In genomic region chr17:2397247-2398171, GRCh38 we compare ENCODE assay signal across 9 cellular contexts. TPM values are rescaled to one million over a fixed set of nuclear protein-coding genes. Genes with fewer than 3 reads are reported as not detected.
DNase-seq lines count a peak whose midpoint lies in the region; ATAC-seq and TF ChIP-seq lines count a peak whose summit lies in the region.
"Had no signal": no experiment of that assay in that cellular context is flagged by ENCODE, and none has a peak within 500 bp of the region (broad histone marks: within the 10 kb centered on the region; RNA-seq: fewer than 3 reads in every experiment).

No MANE protein-coding gene starts in this region.

- intact Hi-C loops in testis (cut with DNase I; ENCODE audit: low total_unique reads): no loop called here

- peak overlapping the region; percentile 65 for H3K4me3 Mint-ChIP-seq in T-helper 2 cell treated with Interferon-gamma antibody and Interleukin-4, amounts not matched to agents 5 μg/mL and 100 μg/mL, for 36 hours

- peaks cover 42% of the 10 kb centered on the region for H3K4me1 Mint-ChIP-seq in T-helper 2 cell treated with Interferon-gamma antibody and Interleukin-4, amounts not matched to agents 5 μg/mL and 100 μg/mL, for 36 hours (ENCODE audit: low read depth)

- no peak for TF ChIP-seq POLR2A in testis (IDR thresholded peaks at IDR 0.05)

- H3K9me3 ChIP-seq in testis: no peaks in the 10 kb centered on the region

- ATAC-seq in left lobe of liver (no peak), HG03039 (IDR thresholded peaks at IDR 0.05; ENCODE audit: unreplicated experiment) (no peak)

- H3K27ac Mint-ChIP-seq in T-helper 2 cell treated with Interferon-gamma antibody and Interleukin-4, amounts not matched to agents 5 μg/mL and 100 μg/mL, for 36 hours: peak overlapping the region; percentile 83

- no peaks in the 10 kb centered on the region for H3K36me3 Mint-ChIP-seq in T-helper 2 cell treated with Interferon-gamma antibody and Interleukin-4, amounts not matched to agents 5 μg/mL and 100 μg/mL, for 36 hours (ENCODE audit: low read depth)

- H3K27me3 Mint-ChIP-seq in T-helper 2 cell treated with Interferon-gamma antibody and Interleukin-4, amounts not matched to agents 5 μg/mL and 100 μg/mL, for 36 hours (ENCODE audit: low read depth): no peaks in the 10 kb centered on the region

- no peak overlapping the region for H3K4me3 ChIP-seq in testis

- DNase-seq in T-helper 2 cell treated with Interferon-gamma antibody and Interleukin-4, amounts not matched to agents 5 μg/mL and 100 μg/mL, for 36 hours (ENCODE audit: low spot score): no peak
- DNase-seq in T-helper 2 cell (no peak), left lobe of liver (ENCODE audit: low spot score) (peak; percentile 47), testis (no peak), GM19240 (ENCODE audit: insufficient read length, low spot score) (no peak), NCI-H2107 (lab: John Stamatoyannopoulos, UW) (no peak)
- DNase-seq: activated gamma-delta T cell had no signal

- WGBS in adipose tissue, 3 donors: 65 to 67% (median 66%) methylated on average over 12 of the region's 12 CpGs
- 61 to 82% methylated on average over 6 to 12 of the region's 12 CpGs for WGBS in testis, 2 donors

- no peak for TF ChIP-seq CTCF in testis (IDR thresholded peaks at IDR 0.05)

- peak overlapping the region; percentile 98 for H3K27ac ChIP-seq in adipose tissue (ENCODE audit: low read depth, low read length)
- peak overlapping the region; percentile 94 to 99 for H3K27ac ChIP-seq in testis

- H3K4me1 ChIP-seq in testis: peaks cover 52% of the 10 kb centered on the region

- no peaks in the 10 kb centered on the region for H3K9me3 Mint-ChIP-seq in T-helper 2 cell treated with Interferon-gamma antibody and Interleukin-4, amounts not matched to agents 5 μg/mL and 100 μg/mL, for 36 hours

- H3K27me3 ChIP-seq in testis: no peaks in the 10 kb centered on the region

- H3K36me3 ChIP-seq in testis (ENCODE audit: low read depth, missing control alignments): no peaks in the 10 kb centered on the region

RNA-seq across cellular contexts. Expression of gene MNT, which starts 3.4 kb away (rescaled TPM):
- 10 to 100 TPM in 2 of 3 donors, 1 to 10 TPM in 1; 4.9 to 23.7 (median 23.1) TPM for polyA plus RNA-seq in adipose tissue
- total RNA-seq in left lobe of liver: 8.6 TPM
- 10 to 100 TPM; 46.3 to 67.7 TPM for total RNA-seq in testis
- 27.9 TPM for polyA plus RNA-seq in testis (ENCODE audit: insufficient read depth, low read depth, low replicate concordance)
